ENCODE assay signal across 24 cellular contexts in the genomic region with DNA sequence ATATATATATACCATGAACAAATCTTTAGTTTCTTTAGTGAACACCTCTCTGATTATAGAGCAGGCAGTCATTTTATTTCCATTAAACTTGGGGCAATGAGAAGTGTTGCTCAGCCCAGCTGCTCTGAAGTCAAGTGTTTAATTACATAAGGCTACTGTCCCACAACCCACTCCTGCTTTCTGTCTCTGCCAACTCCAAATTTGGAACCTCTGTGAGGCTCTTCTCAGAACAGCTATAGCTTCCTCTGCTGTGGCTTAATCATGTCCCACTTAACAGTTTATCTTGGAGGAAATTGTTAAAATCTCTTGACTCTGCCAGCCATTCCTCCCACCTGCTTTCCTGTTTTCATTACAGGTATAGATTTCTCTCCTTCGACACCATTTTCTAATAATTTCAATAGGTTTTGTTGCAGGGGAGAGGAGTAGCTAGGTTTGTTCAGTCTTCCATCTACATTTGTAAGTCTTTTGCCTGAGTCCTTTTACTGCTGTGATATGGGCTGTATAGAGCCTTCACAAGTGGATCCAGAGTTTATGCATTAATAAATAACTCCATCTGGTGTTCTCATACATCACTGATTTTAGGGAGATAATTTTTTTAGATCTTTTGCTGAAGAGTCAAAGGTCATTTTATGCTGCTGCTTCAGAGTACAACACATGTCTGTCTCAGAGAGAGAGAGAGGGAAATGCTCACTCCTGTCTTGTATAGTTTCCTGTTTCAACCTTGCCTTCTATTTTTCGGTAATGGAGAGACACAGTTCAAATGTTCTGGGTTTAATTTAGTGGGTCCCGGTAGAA.
DNase-seq lines count a peak whose midpoint lies in the region; ATAC-seq and TF ChIP-seq lines count a peak whose summit lies in the region.
"Had no signal": no experiment of that assay in that cellular context is flagged by ENCODE, and none has a peak within 500 bp of the region (broad histone marks: within the 10 kb centered on the region; RNA-seq: fewer than 3 reads in every experiment).

No MANE protein-coding gene starts in this region.

- H3K4me1 ChIP-seq in right atrium auricular region: peaks cover 0 to 27% of the 10 kb centered on the region in 2 donors

- intact Hi-C loops in Right ventricle myocardium inferior (cut with DNase I): no loop called here

- no peak overlapping the region for H3K4me3 ChIP-seq in right atrium auricular region
- H3K4me3 ChIP-seq in fibroblast of villous mesenchyme (ENCODE audit: low read depth, low read length): no peak overlapping the region
- H3K4me3 ChIP-seq: esophagus squamous epithelium, lung, SK-N-MC, suprapubic skin had no signal

- in situ Hi-C loops in G401 (cut with HindIII; ENCODE audit: low sequenced_read_pairs): no loop called here

- peak; percentile 68 for ATAC-seq in Right ventricle myocardium inferior
- peak; percentile 68 for ATAC-seq in left lobe of liver
- ATAC-seq in GM21390 (IDR thresholded peaks at IDR 0.05; ENCODE audit: unreplicated experiment): no peak
- ATAC-seq: activated CD4-positive, CD25-positive, alpha-beta regulatory T cell treated with anti-CD3 and anti-CD28 coated beads, Interleukin-2, amount 50 U/mL, for 24 hours; activated T-cell treated with anti-CD3 and anti-CD28 coated beads, Interleukin-2, amount 50 U/mL, for 4 hours; effector memory CD8-positive, alpha-beta T cell had no signal

- TF ChIP-seq CTCF in right atrium auricular region (IDR thresholded peaks at IDR 0.05) (no peak), fibroblast of villous mesenchyme (IDR thresholded peaks at IDR 0.05; ENCODE audit: insufficient read depth, low read depth, low read length) (no peak)

- DNase-seq in Right ventricle myocardium inferior (ENCODE audit: missing footprints): no peak
- no peak for DNase-seq in right atrium auricular region (ENCODE audit: low spot score)
- DNase-seq in fibroblast of villous mesenchyme (ENCODE audit: low read depth): peak; percentile 39
- no peak for DNase-seq in left lobe of liver (ENCODE audit: low spot score)
- DNase-seq in NCI-H2227 treated with DMSO at 0.1 percent for 48 hours (lab: John Stamatoyannopoulos, UW): no peak
- DNase-seq in G401 (ENCODE audit: low spot score): no peak
- no peak for DNase-seq in MV-4-11 (lab: John Stamatoyannopoulos, UW)
- DNase-seq: activated naive CD4-positive, alpha-beta T cell treated with anti-CD3 and anti-CD28 coated beads, Interleukin-2, amount 10 ng/mL, durations not matched to agents 7 days and 5 days; activated T-cell treated with anti-CD3 and anti-CD28 coated beads, Interleukin-2, amount 50 U/mL, for 4 hours; cerebellar nuclear complex; effector memory CD8-positive, alpha-beta T cell; esophagus squamous epithelium; GDM1; NCI-H1417 treated with DMSO at 0.1 percent for 48 hours; NK-92 treated with Interleukin-12 subunit alpha and Interleukin-12 subunit beta, amount 100 ng/mL, for 24 hours; nucleus accumbens; stimulated activated CD4-positive, alpha-beta T cell treated with anti-CD3 and anti-CD28 coated beads, Interleukin-15, amount 100 ng/mL, for 24 hours; T-helper 9 cell had no signal

- H3K27me3 ChIP-seq in right atrium auricular region: no peaks in the 10 kb centered on the region
- H3K27me3 ChIP-seq: esophagus squamous epithelium, suprapubic skin had no signal

- no peaks in the 10 kb centered on the region for H3K9me3 ChIP-seq in right atrium auricular region
- H3K9me3 ChIP-seq: esophagus squamous epithelium, suprapubic skin had no signal

- no peaks in the 10 kb centered on the region for H3K36me3 ChIP-seq in right atrium auricular region
- H3K36me3 ChIP-seq: suprapubic skin had no signal

- no peak overlapping the region for H3K27ac ChIP-seq in right atrium auricular region
- H3K27ac ChIP-seq: C4-2B, esophagus squamous epithelium, SK-N-MC, suprapubic skin had no signal
